Comparison of ENCODE assay signal across 18 cellular contexts in the genomic region with DNA sequence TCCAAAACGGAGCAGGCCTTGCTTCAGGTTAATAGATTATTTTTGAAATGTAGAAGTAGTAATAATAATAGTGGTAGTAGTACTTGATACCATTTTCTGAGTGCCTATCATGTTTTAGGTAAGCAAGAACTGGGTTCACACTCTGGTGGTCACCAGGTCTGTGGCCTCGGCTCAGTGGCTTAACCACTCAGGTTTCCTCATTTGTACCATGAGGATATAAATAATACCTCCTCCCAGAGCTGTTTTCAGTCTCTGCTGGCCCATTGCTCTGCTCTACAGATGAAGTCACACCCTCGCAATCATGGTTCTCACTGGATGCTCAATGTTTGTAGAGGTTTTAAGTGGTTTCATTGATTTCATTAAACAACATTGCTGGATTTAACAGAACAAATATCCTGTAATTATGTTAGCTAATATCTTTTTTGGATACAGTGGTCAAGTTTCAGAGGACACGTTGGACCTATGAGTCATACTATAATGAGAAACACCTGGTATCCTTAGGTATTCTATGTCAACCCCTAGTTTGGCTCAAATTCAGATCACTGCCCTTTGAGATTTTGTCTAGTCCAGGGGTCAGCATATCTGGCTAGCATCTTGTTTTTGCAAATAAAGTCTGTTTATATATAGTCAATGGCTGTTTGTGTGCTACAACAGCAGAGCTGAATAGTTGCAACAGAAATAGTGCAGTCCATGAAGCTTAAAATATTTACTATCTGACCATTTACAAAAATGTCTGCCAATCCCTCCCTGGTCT. TPM values are rescaled to one million over a fixed set of nuclear protein-coding genes. Genes with fewer than 3 reads are reported as not detected.
A peak's percentile ranks its signal among the peaks of the same experiment; 100 is the strongest.
DNase-seq lines count a peak whose midpoint lies in the region; ATAC-seq, FAIRE-seq and TF ChIP-seq lines count a peak whose summit lies in the region.
"Had no signal": no experiment of that assay in that cellular context is flagged by ENCODE, and none has a peak within 500 bp of the region (broad histone marks: within the 10 kb centered on the region; RNA-seq: fewer than 3 reads in every experiment).

No MANE protein-coding gene starts in this region.

- H3K9me3 Mint-ChIP-seq in activated CD4-positive, alpha-beta memory T cell treated with anti-CD3 and anti-CD28 coated beads, Interleukin-2, amount 10 ng/mL, durations not matched to agents 7 days and 5 days: no peaks in the 10 kb centered on the region
- H3K9me3 Mint-ChIP-seq: natural killer cell treated with Interleukin-12 subunit alpha and Interleukin-12 subunit beta and Interleukin-15 and Interleukin-18, amount 100 ng/mL, for 72 hours; stimulated activated naive B cell treated with anti-CD40 and anti-IgM and Interleukin-4, amounts not matched to agents 10 μg/mL and 1 μg/mL and 100 μg/mL, for 72 hours had no signal

- H4K8ac ChIP-seq in IMR-90 (ENCODE audit: low read depth in 2 of 2, low read length in 2 of 2): peak overlapping the region in 1 of 2 experiments; percentile 54; a peak in 1 of 4 replicates

- peak overlapping the region; percentile 59; the same call in 1 of the 2 replicates for H3K27ac ChIP-seq in IMR-90 (ENCODE audit: insufficient read depth, low read length)
- H3K27ac ChIP-seq: BLaER1, hepatocyte, Peyer's patch had no signal

- no peak for TF ChIP-seq POLR2A in IMR-90 (IDR thresholded peaks at IDR 0.05; ENCODE audit: low read depth, low read length)
- TF ChIP-seq POLR2A in H54 (IDR thresholded peaks at IDR 0.05; ENCODE audit: low read depth, low read length): no peak

- no peak overlapping the region for H3K4me2 ChIP-seq in IMR-90 (ENCODE audit: low read depth, low read length)
- H3K4me2 ChIP-seq: BLaER1, hepatocyte had no signal

- H3K27ac Mint-ChIP-seq in activated CD4-positive, alpha-beta memory T cell treated with anti-CD3 and anti-CD28 coated beads, Interleukin-2, amount 10 ng/mL, durations not matched to agents 7 days and 5 days: no peak overlapping the region
- H3K27ac Mint-ChIP-seq: natural killer cell treated with Interleukin-12 subunit alpha and Interleukin-12 subunit beta and Interleukin-15 and Interleukin-18, amount 100 ng/mL, for 72 hours; stimulated activated naive B cell treated with anti-CD40 and anti-IgM and Interleukin-4, amounts not matched to agents 10 μg/mL and 1 μg/mL and 100 μg/mL, for 72 hours had no signal

- H3K14ac ChIP-seq in IMR-90 (replicated peaks; ENCODE audit: low read depth, low read length): 0 out of 2 replicates have a peak overlapping the region, but pooled peaks have one; percentile 46

- H3K4me3 Mint-ChIP-seq in activated CD4-positive, alpha-beta memory T cell treated with anti-CD3 and anti-CD28 coated beads, Interleukin-2, amount 10 ng/mL, durations not matched to agents 7 days and 5 days: no peak overlapping the region
- H3K4me3 Mint-ChIP-seq: natural killer cell treated with Interleukin-12 subunit alpha and Interleukin-12 subunit beta and Interleukin-15 and Interleukin-18, amount 100 ng/mL, for 72 hours; stimulated activated naive B cell treated with anti-CD40 and anti-IgM and Interleukin-4, amounts not matched to agents 10 μg/mL and 1 μg/mL and 100 μg/mL, for 72 hours had no signal

- H3K36me3 Mint-ChIP-seq in activated CD4-positive, alpha-beta memory T cell treated with anti-CD3 and anti-CD28 coated beads, Interleukin-2, amount 10 ng/mL, durations not matched to agents 7 days and 5 days (ENCODE audit: low read depth): peaks cover 62% of the 10 kb centered on the region

- no CpG with 5 or more reads among the region's 4 CpGs for WGBS in IMR-90 (ENCODE audit: extremely low coverage in 2 of 2, insufficient read length in 1 of 2), 2 experiments

- H2BK5ac ChIP-seq in IMR-90 (ENCODE audit: low read depth, low read length, poor library complexity, severe bottlenecking): no peak overlapping the region

- TF ChIP-seq CTCF in IMR-90 (conservative IDR thresholded peaks at IDR 0.05; ENCODE audit: low read depth, low read length): no peak

- peaks cover under 1% of the 10 kb centered on the region; the same call in 1 of the 2 replicates for H3K36me3 ChIP-seq in IMR-90 (ENCODE audit: control insufficient read depth, insufficient read depth, low read length)
- H3K36me3 ChIP-seq: BLaER1 had no signal

- no peaks in the 10 kb centered on the region for H3K9me3 ChIP-seq in IMR-90 (ENCODE audit: control insufficient read depth, insufficient read depth, low read length)
- H3K9me3 ChIP-seq: BLaER1, Peyer's patch had no signal

- TF ChIP-seq RAD21 in IMR-90 (IDR thresholded peaks at IDR 0.05; ENCODE audit: low read length): no peak

- peaks cover 14% of the 10 kb centered on the region for H3K9me1 ChIP-seq in IMR-90 (ENCODE audit: insufficient read depth, low read length)

- no peak overlapping the region for H3K4me3 ChIP-seq in IMR-90 (ENCODE audit: insufficient read depth, low read depth, low read length)
- H3K4me3 ChIP-seq: BLaER1, hepatocyte, Peyer's patch had no signal

- H3K4me1 ChIP-seq in IMR-90 (ENCODE audit: control insufficient read depth, insufficient read depth, low read length): peaks cover 7% of the 10 kb centered on the region
- H3K4me1 ChIP-seq: BLaER1 had no signal

- H3K4ac ChIP-seq in IMR-90 (ENCODE audit: low read depth, low read length): no peak overlapping the region

- H4K20me1 ChIP-seq in IMR-90 (ENCODE audit: insufficient read depth, low read length): no peaks in the 10 kb centered on the region; the same call in 1 of the 2 replicates
- H4K20me1 ChIP-seq: BLaER1 had no signal

- peak; percentile 79 for DNase-seq in DMS53 treated with DMSO at 0.1 percent for 48 hours (lab: John Stamatoyannopoulos, UW; ENCODE audit: unreplicated experiment)
- peak; percentile 61 for DNase-seq in IMR-90
- DNase-seq in left kidney (ENCODE audit: low read depth, low spot score): peak; percentile 26
- DNase-seq in H54 (ENCODE audit: insufficient read length, low spot score): no peak
- no peak for DNase-seq in NOMO-1 (lab: John Stamatoyannopoulos, UW; ENCODE audit: unreplicated experiment in 2 of 2)
- DNase-seq in activated CD4-positive, alpha-beta memory T cell treated with anti-CD3 and anti-CD28 coated beads, Interleukin-2, amount 10 ng/mL, durations not matched to agents 7 days and 5 days: no peak
- DNase-seq: activated naive CD4-positive, alpha-beta T cell treated with Interleukin-2 at 50 U/mL for 16 hours; NCI-H2227 treated with DMSO at 0.1 percent for 48 hours; Peyer's patch; stimulated activated CD4-positive, alpha-beta T cell treated with anti-CD3 and anti-CD28 coated beads, Interleukin-4, amount 100 ng/mL, for 24 hours; stimulated activated naive B cell treated with anti-CD40 and anti-IgM and Interleukin-4, amounts not matched to agents 10 μg/mL and 1 μg/mL and 100 μg/mL, for 72 hours had no signal

- BruUV-seq in IMR-90 (replicated peaks; lab: Mats Ljungman, UMichigan): no TSS peak

- no peak overlapping the region for H2AFZ ChIP-seq in IMR-90 (replicated peaks; ENCODE audit: low read length, poor library complexity)
- H2AFZ ChIP-seq: hepatocyte had no signal

- no peaks in the 10 kb centered on the region for H3K79me1 ChIP-seq in IMR-90 (ENCODE audit: low read depth in 1 of 2, low read length in 2 of 2)

- CTCF ChIA-PET in IMR-90 (lab: Yijun Ruan, JAX): interaction anchor here (1.1 kb wide), 1 partner anchor 179 kb away, joined by 3 read pairs; no protein-coding TSS in a partner anchor
- CTCF ChIA-PET in activated CD4-positive, alpha-beta memory T cell treated with anti-CD3 and anti-CD28 coated beads, Interleukin-2, amount 10 ng/mL, durations not matched to agents 7 days and 5 days (lab: Charles Lee): interaction anchor here (2.8 kb wide), 1 partner anchor 179 kb away, joined by 14 read pairs; no protein-coding TSS in a partner anchor

- no peaks in the 10 kb centered on the region for H3K27me3 Mint-ChIP-seq in activated CD4-positive, alpha-beta memory T cell treated with anti-CD3 and anti-CD28 coated beads, Interleukin-2, amount 10 ng/mL, durations not matched to agents 7 days and 5 days
- H3K27me3 Mint-ChIP-seq: natural killer cell treated with Interleukin-12 subunit alpha and Interleukin-12 subunit beta and Interleukin-15 and Interleukin-18, amount 100 ng/mL, for 72 hours; stimulated activated naive B cell treated with anti-CD40 and anti-IgM and Interleukin-4, amounts not matched to agents 10 μg/mL and 1 μg/mL and 100 μg/mL, for 72 hours had no signal

- POLR2A ChIA-PET in IMR-90 (lab: Charles Lee; ENCODE audit: unreplicated experiment): no interaction called here
- POLR2A ChIA-PET in activated CD4-positive, alpha-beta memory T cell treated with anti-CD3 and anti-CD28 coated beads, Interleukin-2, amount 10 ng/mL, durations not matched to agents 7 days and 5 days (lab: Charles Lee): interaction anchor here (1.2 kb wide), 1 partner anchor 171 kb away, joined by 3 read pairs; a partner anchor contains a TSS

- H4K91ac ChIP-seq in IMR-90 (ENCODE audit: insufficient read depth, low read depth, low read length): no peak overlapping the region

- peak; percentile 10 for ATAC-seq in IMR-90 (ENCODE audit: low read depth)
- peak; percentile 44 for ATAC-seq in SK-N-SH treated with all-trans-retinoic acid at 6 μM for 48 hours
- ATAC-seq in HG03439 (IDR thresholded peaks at IDR 0.05; ENCODE audit: unreplicated experiment): no peak
- ATAC-seq: natural killer cell treated with Interleukin-12 subunit alpha and Interleukin-12 subunit beta and Interleukin-15 and Interleukin-18, amount 100 ng/mL, for 72 hours; stimulated activated naive B cell treated with anti-CD40 and anti-IgM and Interleukin-4, amounts not matched to agents 10 μg/mL and 1 μg/mL and 100 μg/mL, for 72 hours had no signal

- in situ Hi-C loops in IMR-90 (cut with MboI; ENCODE audit: low sequenced_read_pairs): loop anchor here (10.0 to 25.0 kb wide), 2 partner anchors 362 to 884 kb away; no protein-coding TSS in a partner anchor

- no peak overlapping the region for H2AK9ac ChIP-seq in IMR-90 (replicated peaks; ENCODE audit: low read depth, low read length, poor library complexity)

- H3K4me1 Mint-ChIP-seq in activated CD4-positive, alpha-beta memory T cell treated with anti-CD3 and anti-CD28 coated beads, Interleukin-2, amount 10 ng/mL, durations not matched to agents 7 days and 5 days: peaks cover 5% of the 10 kb centered on the region

- H4K5ac ChIP-seq in IMR-90 (ENCODE audit: low read depth, low read length): no peak overlapping the region

- no peak overlapping the region for H2BK120ac ChIP-seq in IMR-90 (ENCODE audit: low read depth, low read length)

- H3K27me3 ChIP-seq in IMR-90 (ENCODE audit: control insufficient read depth, insufficient read depth, low read length): no peaks in the 10 kb centered on the region
- H3K27me3 ChIP-seq: BLaER1, hepatocyte, Peyer's patch had no signal

- H3K9ac ChIP-seq in IMR-90 (ENCODE audit: low read depth, low read length): no peak overlapping the region
- H3K9ac ChIP-seq: BLaER1 had no signal

- dilution Hi-C loops in IMR-90 (cut with HindIII; ENCODE audit: low sequenced_read_pairs, unreplicated experiment): loop anchor here (25.0 kb wide), 1 partner anchor 184 kb away; no protein-coding TSS in a partner anchor

- no peak overlapping the region; the same call in 1 of the 2 replicates for H2AK5ac ChIP-seq in IMR-90 (ENCODE audit: low read depth, low read length)

- no peak overlapping the region for H2BK15ac ChIP-seq in IMR-90 (ENCODE audit: low read depth, low read length)

- H3K18ac ChIP-seq in IMR-90 (ENCODE audit: low read depth, low read length): no peak overlapping the region

- no peak overlapping the region for H2BK20ac ChIP-seq in IMR-90 (ENCODE audit: low read depth, low read length)

- intact Hi-C loops in IMR-90 (cut with micrococcal nuclease): loop anchor here (10.0 kb wide), 1 partner anchor 872 kb away; no protein-coding TSS in a partner anchor

- H3K23ac ChIP-seq in IMR-90 (ENCODE audit: low read depth, low read length): 0 out of 2 replicates have a peak overlapping the region, but pooled peaks have one; percentile 25

- H3K56ac ChIP-seq in IMR-90 (ENCODE audit: extremely low read depth, insufficient read depth, low read length): no peak overlapping the region

- no peak for FAIRE-seq in H54 (lab: Jason Lieb, UNC)
- FAIRE-seq: H1, HTR-8/SVneo had no signal

RNA-seq across cellular contexts. Expression of a gene that starts 48.3 kb away (rescaled TPM):
- total RNA-seq in IMR-90 (2012; rRNA removed): 29.9 and 50.5 TPM in 2 replicates
- polyA plus RNA-seq in IMR-90 (2012; rRNA removed): 10.2 and 17.5 TPM in 2 replicates
- polyA plus RNA-seq in IMR-90 (2012; cell fraction: cytosol; rRNA removed): 1.2 and 1.6 TPM in 2 replicates
- 2.1 and 18.2 TPM in 2 replicates for polyA plus RNA-seq in IMR-90 (2012; cell fraction: nucleus; rRNA removed; ENCODE audit: low replicate concordance)
- 10 to 100 TPM; 39.3 to 42.9 TPM for total RNA-seq in activated CD4-positive, alpha-beta memory T cell treated with anti-CD3 and anti-CD28 coated beads, Interleukin-2, amount 10 ng/mL, durations not matched to agents 7 days and 5 days

Comparison
In these comparisons a context has a peak if more than half of its experiments do, and no peak if none do; other contexts are left out.
1. DNase-seq: peak in DMS53 treated with DMSO at 0.1 percent for 48 hours (single experiment), IMR-90 (single experiment) and left kidney (single experiment); none in H54 (single experiment), NOMO-1 (0 of 2) and activated CD4-positive, alpha-beta memory T cell treated with anti-CD3 and anti-CD28 coated beads, Interleukin-2, amount 10 ng/mL, durations not matched to agents 7 days and 5 days (single experiment).